8 cellular contexts compared by ENCODE assay signal in the genomic region with DNA sequence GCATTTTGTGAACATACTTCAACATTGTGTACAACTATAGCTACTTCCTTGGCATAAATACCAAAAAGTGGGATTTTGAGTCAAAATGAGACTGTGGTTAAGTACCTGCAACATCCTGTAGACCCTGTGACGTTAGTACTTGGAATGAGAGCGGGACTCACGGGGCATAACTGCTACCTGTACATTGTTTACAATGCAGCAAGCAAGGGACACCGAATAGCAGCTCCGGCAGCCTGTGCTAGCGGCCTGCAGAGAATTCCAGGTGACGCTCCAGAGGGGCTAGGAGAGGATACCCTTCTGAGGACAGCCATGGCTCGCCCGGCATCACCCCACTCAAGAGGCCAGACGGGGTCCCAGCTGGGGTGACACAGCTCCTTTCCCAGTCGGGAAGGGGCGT. TPM values are rescaled to one million over a fixed set of nuclear protein-coding genes. Genes with fewer than 3 reads are reported as not detected.
DNase-seq lines count a peak whose midpoint lies in the region; ATAC-seq, FAIRE-seq and TF ChIP-seq lines count a peak whose summit lies in the region.

No MANE protein-coding gene starts in this region.

- intact Hi-C loops in heart left ventricle (cut with DNase I) (no loop called here), left cardiac atrium (cut with DNase I) (no loop called here), thyroid gland (cut with DNase I) (no loop called here)

- no peaks in the 10 kb centered on the region for H3K27me3 Mint-ChIP-seq in activated naive CD8-positive, alpha-beta T cell

- peak overlapping the region; percentile 36 to 98 (median 74) for H3K4me3 ChIP-seq in heart left ventricle
- peak overlapping the region; percentile 59 for H3K4me3 ChIP-seq in kidney epithelial cell (ENCODE audit: low read depth, low read length)
- H3K4me3 ChIP-seq in thyroid gland (replicated peaks in 1 of 3), result peak overlapping the region; percentile 2 to 78 (median 52)

- H3K4me1 ChIP-seq in heart left ventricle (peaks cover 0 to 4% (median 0%) of the 10 kb centered on the region in 12 donors), thyroid gland (no peaks in the 10 kb centered on the region)

- TF ChIP-seq POLR2A in heart left ventricle (IDR thresholded peaks at IDR 0.05) (no peak), thyroid gland (IDR thresholded peaks at IDR 0.05) (peak in 1 of 2 donors; percentile 6)

- ATAC-seq in heart left ventricle (peak in 1 of 4 donors; percentile 5), left cardiac atrium (no peak), HG03520 (IDR thresholded peaks at IDR 0.05; ENCODE audit: unreplicated experiment) (no peak), GM21528 (IDR thresholded peaks at IDR 0.05; ENCODE audit: low FRiP score, unreplicated experiment) (no peak)

- no peak for TF ChIP-seq CTCF in heart left ventricle (IDR thresholded peaks at IDR 0.05)
- TF ChIP-seq CTCF in kidney epithelial cell (IDR thresholded peaks at IDR 0.05; ENCODE audit: insufficient read depth, low read length, poor library complexity, severe bottlenecking), result no peak
- no peak for TF ChIP-seq CTCF in thyroid gland (IDR thresholded peaks at IDR 0.05)
- no peak for TF ChIP-seq CTCF in D721Med (IDR thresholded peaks at IDR 0.05; ENCODE audit: insufficient read depth, missing control alignments)

- peak overlapping the region; percentile 95 for H3K4me3 Mint-ChIP-seq in activated naive CD8-positive, alpha-beta T cell

- FAIRE-seq in D721Med (lab: Jason Lieb, UNC), result no peak

- WGBS in heart left ventricle, 4 donors, result 54 to 64% (median 56%) methylated on average over 11 to 12 of the region's 12 CpGs
- 52 to 69% methylated on average over 10 of the region's 12 CpGs for WGBS in thyroid gland, 2 donors

- H3K36me3 ChIP-seq in heart left ventricle (peaks cover 0 to 17% (median 7%) of the 10 kb centered on the region in 9 donors), kidney epithelial cell (ENCODE audit: control insufficient read depth, insufficient read depth, low read length) (no peaks in the 10 kb centered on the region), thyroid gland (no peaks in the 10 kb centered on the region)

- peak overlapping the region; percentile 98 for H3K27ac Mint-ChIP-seq in activated naive CD8-positive, alpha-beta T cell

- H3K9me3 ChIP-seq in heart left ventricle, result no peaks in the 10 kb centered on the region
- no peaks in the 10 kb centered on the region for H3K9me3 ChIP-seq in thyroid gland

- peaks cover 13% of the 10 kb centered on the region for H3K9me3 Mint-ChIP-seq in activated naive CD8-positive, alpha-beta T cell (ENCODE audit: low read depth)

- H3K27me3 ChIP-seq in heart left ventricle (no peaks in the 10 kb centered on the region), kidney epithelial cell (ENCODE audit: control insufficient read depth, insufficient read depth, low read length) (no peaks in the 10 kb centered on the region), thyroid gland (no peaks in the 10 kb centered on the region)

- H3K27ac ChIP-seq in heart left ventricle (peak overlapping the region in 11 of 12 donors; percentile 72 to 91 (median 86)), thyroid gland (peak overlapping the region; percentile 78 to 85 (median 78))

- peaks cover 32% of the 10 kb centered on the region for H3K4me1 Mint-ChIP-seq in activated naive CD8-positive, alpha-beta T cell (ENCODE audit: low read depth)

- no peak for DNase-seq in heart left ventricle
- no peak for DNase-seq in left cardiac atrium
- DNase-seq in kidney epithelial cell (ENCODE audit: low read depth), result no peak
- DNase-seq in thyroid gland, result peak in 1 of 2 donors; percentile 5
- DNase-seq in D721Med (ENCODE audit: insufficient read length, low spot score), result no peak

- H3K36me3 Mint-ChIP-seq in activated naive CD8-positive, alpha-beta T cell, result peaks cover 26% of the 10 kb centered on the region

RNA-seq across cellular contexts. Expression of a gene that starts 0.8 kb away (rescaled TPM):
- 10 to 100 TPM in 6 of 9 donors, 1 to 10 TPM in 3; 7.6 to 25.8 (median 12.3) TPM for total RNA-seq in heart left ventricle
- 1 to 10 TPM; 8.0 to 9.0 TPM for polyA plus RNA-seq in heart left ventricle
- total RNA-seq in left cardiac atrium, result 10 to 100 TPM; 10.4 to 36.1 TPM
- total RNA-seq in kidney epithelial cell, result 4.2 and 5.8 TPM in 2 replicates
- 10 to 100 TPM; 31.0 to 52.5 (median 38.2) TPM for total RNA-seq in thyroid gland
